Comparison of ENCODE assay signal across 1 cellular context in the genomic region with DNA sequence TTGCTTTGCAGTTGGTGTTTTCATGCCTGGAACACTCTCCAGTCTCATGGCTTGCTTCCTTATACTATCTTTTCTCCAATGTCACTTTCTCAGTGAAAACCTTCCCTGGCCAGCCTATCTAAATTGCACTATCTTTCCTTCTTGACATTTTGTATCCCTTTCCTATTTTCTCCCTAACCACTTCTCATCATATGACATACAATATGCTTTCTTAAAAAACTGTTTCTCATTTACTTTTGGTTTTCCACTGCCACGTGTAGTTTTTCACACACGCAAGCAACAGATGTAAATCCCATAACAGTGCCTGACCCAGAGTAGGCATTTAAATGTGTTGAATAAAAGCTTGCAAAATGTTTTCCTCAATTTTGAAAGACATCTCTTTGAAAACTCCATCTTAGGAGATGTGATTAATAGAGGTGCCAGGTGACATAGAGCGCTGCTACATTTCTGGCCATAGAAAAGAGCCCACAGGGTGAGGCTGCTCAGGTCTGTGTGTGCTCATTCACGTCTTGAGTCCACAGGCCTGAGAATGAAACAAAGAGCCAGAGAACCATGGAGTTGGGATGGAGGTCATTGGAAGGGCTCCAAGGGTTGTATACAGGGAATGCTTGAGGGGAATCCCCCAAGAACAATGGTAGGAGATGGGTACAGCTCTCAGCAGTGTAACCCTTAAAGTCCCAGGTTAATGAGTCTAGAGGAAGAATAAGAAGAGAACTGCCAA.
TF ChIP-seq lines count a peak whose summit lies in the region.

No MANE protein-coding gene starts in this region.

TF ChIP-seq in endothelial cell of umbilical vein, 7 proteins besides CTCF, POLR2A, EP300 and RAD21:
- no peak for TF ChIP-seq JUN (IDR thresholded peaks at IDR 0.05; ENCODE audit: borderline replicate concordance, insufficient read depth, insufficient read length, low read depth)
- TF ChIP-seq, protein P1, sequence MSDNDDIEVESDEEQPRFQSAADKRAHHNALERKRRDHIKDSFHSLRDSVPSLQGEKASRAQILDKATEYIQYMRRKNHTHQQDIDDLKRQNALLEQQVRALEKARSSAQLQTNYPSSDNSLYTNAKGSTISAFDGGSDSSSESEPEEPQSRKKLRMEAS (IDR thresholded peaks at IDR 0.05; ENCODE audit: insufficient read depth, insufficient read length), result no peak
- TF ChIP-seq POLR2AphosphoS5 (IDR thresholded peaks at IDR 0.05; ENCODE audit: insufficient read depth, low read depth, low read length), result no peak
- TF ChIP-seq MYC (IDR thresholded peaks at IDR 0.05; ENCODE audit: low read depth, low read length), result no peak
- TF ChIP-seq FOS (IDR thresholded peaks at IDR 0.05; ENCODE audit: borderline replicate concordance, insufficient read depth, low read length), result no peak
- TF ChIP-seq GATA2 (IDR thresholded peaks at IDR 0.05; ENCODE audit: insufficient read depth, insufficient read length, low read depth, low read length), result no peak
- no peak for TF ChIP-seq EZH2 (IDR thresholded peaks at IDR 0.05; ENCODE audit: borderline replicate concordance, low read depth, low read length, severe bottlenecking)
